Comparison of ENCODE assay signal across 1 cellular context in the genomic region with DNA sequence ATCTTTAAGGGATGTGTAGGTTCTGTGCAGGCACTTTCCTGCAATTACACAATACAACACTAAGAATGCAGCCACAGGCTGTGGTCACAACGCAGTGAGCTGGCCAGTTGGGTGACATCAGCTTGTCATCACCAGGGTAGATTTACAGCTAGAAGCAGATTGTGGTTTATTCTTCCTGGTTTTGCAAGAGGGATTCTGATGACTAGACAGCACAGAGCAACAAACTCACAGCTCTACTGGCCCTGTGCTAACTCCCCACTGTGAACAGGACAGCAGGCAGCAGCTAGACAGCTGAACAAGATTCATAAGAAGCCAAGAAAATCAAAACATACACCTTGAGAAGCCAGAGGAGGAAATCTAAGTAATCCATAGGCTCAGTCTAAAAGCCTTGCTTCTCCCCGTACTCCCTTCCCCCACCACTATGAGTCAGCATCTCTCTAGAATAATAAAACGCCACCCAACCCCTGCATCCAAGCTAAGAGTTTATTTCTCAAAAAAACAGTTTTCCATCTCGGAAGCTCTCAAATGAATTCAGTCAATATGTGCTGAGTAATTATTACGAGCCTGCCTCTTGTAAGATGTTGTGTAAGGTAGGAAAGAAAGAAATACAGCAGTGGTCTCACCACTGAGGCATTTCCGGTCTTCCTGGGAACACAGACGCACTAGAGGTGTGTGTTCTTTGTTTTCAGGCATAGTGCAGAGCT.
TF ChIP-seq lines count a peak whose summit lies in the region.

No MANE protein-coding gene starts in this region.

TF ChIP-seq in K562, 482 proteins besides CTCF, POLR2A, EP300 and RAD21 (continued from another document and continues in another):
- TF ChIP-seq, protein P1, sequence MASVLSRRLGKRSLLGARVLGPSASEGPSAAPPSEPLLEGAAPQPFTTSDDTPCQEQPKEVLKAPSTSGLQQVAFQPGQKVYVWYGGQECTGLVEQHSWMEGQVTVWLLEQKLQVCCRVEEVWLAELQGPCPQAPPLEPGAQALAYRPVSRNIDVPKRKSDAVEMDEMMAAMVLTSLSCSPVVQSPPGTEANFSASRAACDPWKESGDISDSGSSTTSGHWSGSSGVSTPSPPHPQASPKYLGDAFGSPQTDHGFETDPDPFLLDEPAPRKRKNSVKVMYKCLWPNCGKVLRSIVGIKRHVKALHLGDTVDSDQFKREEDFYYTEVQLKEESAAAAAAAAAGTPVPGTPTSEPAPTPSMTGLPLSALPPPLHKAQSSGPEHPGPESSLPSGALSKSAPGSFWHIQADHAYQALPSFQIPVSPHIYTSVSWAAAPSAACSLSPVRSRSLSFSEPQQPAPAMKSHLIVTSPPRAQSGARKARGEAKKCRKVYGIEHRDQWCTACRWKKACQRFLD (CRISPR knock-in tag; IDR thresholded peaks at IDR 0.05) = peak; percentile 56; the same call in 1 of the 2 replicates
- TF ChIP-seq ARID1B (IDR thresholded peaks at IDR 0.05) (peak; percentile 87), ZNF316 (IDR thresholded peaks at IDR 0.05) (peak; percentile 88), ZC3H4 (CRISPR knock-in tag; IDR thresholded peaks at IDR 0.05; ENCODE audit: borderline replicate concordance) (no peak), ZNF197 (CRISPR knock-in tag; IDR thresholded peaks at IDR 0.05; ENCODE audit: low read depth) (peak; percentile 68; the same call in 1 of the 2 replicates), TBL1XR1 (IDR thresholded peaks at IDR 0.05; ENCODE audit: low read length in 2 of 2) (peak in 1 of 2 experiments; percentile 80; a peak in 2 of 4 replicates), TCF3 (CRISPR knock-in tag; IDR thresholded peaks at IDR 0.05) (0 out of 2 replicates have a peak, but pooled peaks have one; percentile 12), ASH1L (IDR thresholded peaks at IDR 0.05; ENCODE audit: borderline replicate concordance, low read depth, partially characterized antibody) (no peak), JUNB (CRISPR knock-in tag; conservative IDR thresholded peaks at IDR 0.05) (peak; percentile 70; the same call in 1 of the 2 replicates), ELF2 (CRISPR knock-in tag; IDR thresholded peaks at IDR 0.05) (0 out of 2 replicates have a peak, but pooled peaks have one; percentile 54), MTA3 (IDR thresholded peaks at IDR 0.05; ENCODE audit: borderline replicate concordance) (peak; percentile 51; the same call in 1 of the 2 replicates), ZKSCAN8 (CRISPR knock-in tag; IDR thresholded peaks at IDR 0.05) (peak; percentile 80; the same call in 1 of the 2 replicates), ZBTB17 (CRISPR knock-in tag; IDR thresholded peaks at IDR 0.05) (0 out of 2 replicates have a peak, but pooled peaks have one; percentile 50), NONO (IDR thresholded peaks at IDR 0.05; ENCODE audit: low read depth in 2 of 2, low read length in 1 of 2) (0 out of 4 replicates have a peak, but pooled peaks of 1 of the 2 experiments have one; percentile 33), TBP (optimal IDR thresholded peaks at IDR 0.05; ENCODE audit: low read depth, low read length) (peak; percentile 6), TARDBP (IDR thresholded peaks at IDR 0.05) (0 out of 2 replicates have a peak, but pooled peaks have one; percentile 45), TEAD1 (CRISPR knock-in tag; IDR thresholded peaks at IDR 0.05) (peak in 1 of 2 experiments; percentile 97; a peak in 2 of 4 replicates), SMAD4 (CRISPR knock-in tag; conservative IDR thresholded peaks at IDR 0.05) (peak; percentile 95), EP400 (IDR thresholded peaks at IDR 0.05) (peak; percentile 56), ATF1 (CRISPR knock-in tag; IDR thresholded peaks at IDR 0.05) (no peak), ATF1 (tag; IDR thresholded peaks at IDR 0.05) (peak; percentile 93), NCOR1 (IDR thresholded peaks at IDR 0.05) (peak; percentile 66; the same call in 1 of the 2 replicates), ZNF133 (CRISPR knock-in tag; IDR thresholded peaks at IDR 0.05) (no peak), ATF7 (IDR thresholded peaks at IDR 0.05) (peak; percentile 97), MYNN (IDR thresholded peaks at IDR 0.05) (peak; percentile 74; the same call in 1 of the 2 replicates), MYNN (CRISPR knock-in tag; IDR thresholded peaks at IDR 0.05) (no peak), CXXC5 (CRISPR knock-in tag; IDR thresholded peaks at IDR 0.05) (peak; percentile 86), NEUROD1 (IDR thresholded peaks at IDR 0.05; ENCODE audit: borderline replicate concordance, low read depth, low read length, partially characterized antibody) (peak; percentile 64), FOSL1 (tag; conservative IDR thresholded peaks at IDR 0.05) (peak; percentile 96), ZBED1 (IDR thresholded peaks at IDR 0.05) (no peak), ZNF24 (IDR thresholded peaks at IDR 0.05) (peak; percentile 71; the same call in 1 of the 2 replicates), CBX1 (IDR thresholded peaks at IDR 0.05; ENCODE audit: low read depth) (no peak), CBFB (CRISPR knock-in tag; IDR thresholded peaks at IDR 0.05) (peak; percentile 94), ZNF165 (CRISPR knock-in tag; IDR thresholded peaks at IDR 0.05; ENCODE audit: borderline replicate concordance) (no peak), CBFA2T3 (IDR thresholded peaks at IDR 0.05) (peak; percentile 61), MBD2 (IDR thresholded peaks at IDR 0.05; ENCODE audit: borderline replicate concordance, low read depth) (no peak), RNF2 (IDR thresholded peaks at IDR 0.05) (peak; percentile 93)
- TF ChIP-seq, protein P2, sequence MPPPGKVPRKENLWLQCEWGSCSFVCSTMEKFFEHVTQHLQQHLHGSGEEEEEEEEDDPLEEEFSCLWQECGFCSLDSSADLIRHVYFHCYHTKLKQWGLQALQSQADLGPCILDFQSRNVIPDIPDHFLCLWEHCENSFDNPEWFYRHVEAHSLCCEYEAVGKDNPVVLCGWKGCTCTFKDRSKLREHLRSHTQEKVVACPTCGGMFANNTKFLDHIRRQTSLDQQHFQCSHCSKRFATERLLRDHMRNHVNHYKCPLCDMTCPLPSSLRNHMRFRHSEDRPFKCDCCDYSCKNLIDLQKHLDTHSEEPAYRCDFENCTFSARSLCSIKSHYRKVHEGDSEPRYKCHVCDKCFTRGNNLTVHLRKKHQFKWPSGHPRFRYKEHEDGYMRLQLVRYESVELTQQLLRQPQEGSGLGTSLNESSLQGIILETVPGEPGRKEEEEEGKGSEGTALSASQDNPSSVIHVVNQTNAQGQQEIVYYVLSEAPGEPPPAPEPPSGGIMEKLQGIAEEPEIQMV (tag; conservative IDR thresholded peaks at IDR 0.05; ENCODE audit: low read depth) = no peak
- TF ChIP-seq, protein P3, sequence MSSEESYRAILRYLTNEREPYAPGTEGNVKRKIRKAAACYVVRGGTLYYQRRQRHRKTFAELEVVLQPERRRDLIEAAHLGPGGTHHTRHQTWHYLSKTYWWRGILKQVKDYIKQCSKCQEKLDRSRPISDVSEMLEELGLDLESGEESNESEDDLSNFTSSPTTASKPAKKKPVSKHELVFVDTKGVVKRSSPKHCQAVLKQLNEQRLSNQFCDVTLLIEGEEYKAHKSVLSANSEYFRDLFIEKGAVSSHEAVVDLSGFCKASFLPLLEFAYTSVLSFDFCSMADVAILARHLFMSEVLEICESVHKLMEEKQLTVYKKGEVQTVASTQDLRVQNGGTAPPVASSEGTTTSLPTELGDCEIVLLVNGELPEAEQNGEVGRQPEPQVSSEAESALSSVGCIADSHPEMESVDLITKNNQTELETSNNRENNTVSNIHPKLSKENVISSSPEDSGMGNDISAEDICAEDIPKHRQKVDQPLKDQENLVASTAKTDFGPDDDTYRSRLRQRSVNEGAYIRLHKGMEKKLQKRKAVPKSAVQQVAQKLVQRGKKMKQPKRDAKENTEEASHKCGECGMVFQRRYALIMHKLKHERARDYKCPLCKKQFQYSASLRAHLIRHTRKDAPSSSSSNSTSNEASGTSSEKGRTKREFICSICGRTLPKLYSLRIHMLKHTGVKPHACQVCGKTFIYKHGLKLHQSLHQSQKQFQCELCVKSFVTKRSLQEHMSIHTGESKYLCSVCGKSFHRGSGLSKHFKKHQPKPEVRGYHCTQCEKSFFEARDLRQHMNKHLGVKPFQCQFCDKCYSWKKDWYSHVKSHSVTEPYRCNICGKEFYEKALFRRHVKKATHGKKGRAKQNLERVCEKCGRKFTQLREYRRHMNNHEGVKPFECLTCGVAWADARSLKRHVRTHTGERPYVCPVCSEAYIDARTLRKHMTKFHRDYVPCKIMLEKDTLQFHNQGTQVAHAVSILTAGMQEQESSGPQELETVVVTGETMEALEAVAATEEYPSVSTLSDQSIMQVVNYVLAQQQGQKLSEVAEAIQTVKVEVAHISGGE (CRISPR knock-in tag; IDR thresholded peaks at IDR 0.05) = peak in 1 of 3 experiments; percentile 53; a peak in 2 of 6 replicates
- TF ChIP-seq, protein P4, sequence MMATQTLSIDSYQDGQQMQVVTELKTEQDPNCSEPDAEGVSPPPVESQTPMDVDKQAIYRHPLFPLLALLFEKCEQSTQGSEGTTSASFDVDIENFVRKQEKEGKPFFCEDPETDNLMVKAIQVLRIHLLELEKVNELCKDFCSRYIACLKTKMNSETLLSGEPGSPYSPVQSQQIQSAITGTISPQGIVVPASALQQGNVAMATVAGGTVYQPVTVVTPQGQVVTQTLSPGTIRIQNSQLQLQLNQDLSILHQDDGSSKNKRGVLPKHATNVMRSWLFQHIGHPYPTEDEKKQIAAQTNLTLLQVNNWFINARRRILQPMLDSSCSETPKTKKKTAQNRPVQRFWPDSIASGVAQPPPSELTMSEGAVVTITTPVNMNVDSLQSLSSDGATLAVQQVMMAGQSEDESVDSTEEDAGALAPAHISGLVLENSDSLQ (IDR thresholded peaks at IDR 0.05) = peak; percentile 93
- TF ChIP-seq, protein P5, sequence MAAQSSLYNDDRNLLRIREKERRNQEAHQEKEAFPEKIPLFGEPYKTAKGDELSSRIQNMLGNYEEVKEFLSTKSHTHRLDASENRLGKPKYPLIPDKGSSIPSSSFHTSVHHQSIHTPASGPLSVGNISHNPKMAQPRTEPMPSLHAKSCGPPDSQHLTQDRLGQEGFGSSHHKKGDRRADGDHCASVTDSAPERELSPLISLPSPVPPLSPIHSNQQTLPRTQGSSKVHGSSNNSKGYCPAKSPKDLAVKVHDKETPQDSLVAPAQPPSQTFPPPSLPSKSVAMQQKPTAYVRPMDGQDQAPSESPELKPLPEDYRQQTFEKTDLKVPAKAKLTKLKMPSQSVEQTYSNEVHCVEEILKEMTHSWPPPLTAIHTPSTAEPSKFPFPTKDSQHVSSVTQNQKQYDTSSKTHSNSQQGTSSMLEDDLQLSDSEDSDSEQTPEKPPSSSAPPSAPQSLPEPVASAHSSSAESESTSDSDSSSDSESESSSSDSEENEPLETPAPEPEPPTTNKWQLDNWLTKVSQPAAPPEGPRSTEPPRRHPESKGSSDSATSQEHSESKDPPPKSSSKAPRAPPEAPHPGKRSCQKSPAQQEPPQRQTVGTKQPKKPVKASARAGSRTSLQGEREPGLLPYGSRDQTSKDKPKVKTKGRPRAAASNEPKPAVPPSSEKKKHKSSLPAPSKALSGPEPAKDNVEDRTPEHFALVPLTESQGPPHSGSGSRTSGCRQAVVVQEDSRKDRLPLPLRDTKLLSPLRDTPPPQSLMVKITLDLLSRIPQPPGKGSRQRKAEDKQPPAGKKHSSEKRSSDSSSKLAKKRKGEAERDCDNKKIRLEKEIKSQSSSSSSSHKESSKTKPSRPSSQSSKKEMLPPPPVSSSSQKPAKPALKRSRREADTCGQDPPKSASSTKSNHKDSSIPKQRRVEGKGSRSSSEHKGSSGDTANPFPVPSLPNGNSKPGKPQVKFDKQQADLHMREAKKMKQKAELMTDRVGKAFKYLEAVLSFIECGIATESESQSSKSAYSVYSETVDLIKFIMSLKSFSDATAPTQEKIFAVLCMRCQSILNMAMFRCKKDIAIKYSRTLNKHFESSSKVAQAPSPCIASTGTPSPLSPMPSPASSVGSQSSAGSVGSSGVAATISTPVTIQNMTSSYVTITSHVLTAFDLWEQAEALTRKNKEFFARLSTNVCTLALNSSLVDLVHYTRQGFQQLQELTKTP (IDR thresholded peaks at IDR 0.05; ENCODE audit: low read depth in 1 of 2, partially characterized antibody in 2 of 2) = peak in 1 of 2 experiments; percentile 81
- TF ChIP-seq, protein P6, sequence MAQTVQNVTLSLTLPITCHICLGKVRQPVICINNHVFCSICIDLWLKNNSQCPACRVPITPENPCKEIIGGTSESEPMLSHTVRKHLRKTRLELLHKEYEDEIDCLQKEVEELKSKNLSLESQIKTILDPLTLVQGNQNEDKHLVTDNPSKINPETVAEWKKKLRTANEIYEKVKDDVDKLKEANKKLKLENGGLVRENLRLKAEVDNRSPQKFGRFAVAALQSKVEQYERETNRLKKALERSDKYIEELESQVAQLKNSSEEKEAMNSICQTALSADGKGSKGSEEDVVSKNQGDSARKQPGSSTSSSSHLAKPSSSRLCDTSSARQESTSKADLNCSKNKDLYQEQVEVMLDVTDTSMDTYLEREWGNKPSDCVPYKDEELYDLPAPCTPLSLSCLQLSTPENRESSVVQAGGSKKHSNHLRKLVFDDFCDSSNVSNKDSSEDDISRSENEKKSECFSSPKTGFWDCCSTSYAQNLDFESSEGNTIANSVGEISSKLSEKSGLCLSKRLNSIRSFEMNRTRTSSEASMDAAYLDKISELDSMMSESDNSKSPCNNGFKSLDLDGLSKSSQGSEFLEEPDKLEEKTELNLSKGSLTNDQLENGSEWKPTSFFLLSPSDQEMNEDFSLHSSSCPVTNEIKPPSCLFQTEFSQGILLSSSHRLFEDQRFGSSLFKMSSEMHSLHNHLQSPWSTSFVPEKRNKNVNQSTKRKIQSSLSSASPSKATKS (CRISPR knock-in tag; IDR thresholded peaks at IDR 0.05) = no peak
- TF ChIP-seq, protein P7, sequence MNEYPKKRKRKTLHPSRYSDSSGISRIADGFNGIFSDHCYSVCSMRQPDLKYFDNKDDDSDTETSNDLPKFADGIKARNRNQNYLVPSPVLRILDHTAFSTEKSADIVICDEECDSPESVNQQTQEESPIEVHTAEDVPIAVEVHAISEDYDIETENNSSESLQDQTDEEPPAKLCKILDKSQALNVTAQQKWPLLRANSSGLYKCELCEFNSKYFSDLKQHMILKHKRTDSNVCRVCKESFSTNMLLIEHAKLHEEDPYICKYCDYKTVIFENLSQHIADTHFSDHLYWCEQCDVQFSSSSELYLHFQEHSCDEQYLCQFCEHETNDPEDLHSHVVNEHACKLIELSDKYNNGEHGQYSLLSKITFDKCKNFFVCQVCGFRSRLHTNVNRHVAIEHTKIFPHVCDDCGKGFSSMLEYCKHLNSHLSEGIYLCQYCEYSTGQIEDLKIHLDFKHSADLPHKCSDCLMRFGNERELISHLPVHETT (CRISPR knock-in tag; conservative IDR thresholded peaks at IDR 0.05 in 1 of 2, IDR thresholded peaks at IDR 0.05 in 1 of 2) = peak in 1 of 2 experiments; percentile 49; a peak in 2 of 4 replicates
- TF ChIP-seq, protein P8, sequence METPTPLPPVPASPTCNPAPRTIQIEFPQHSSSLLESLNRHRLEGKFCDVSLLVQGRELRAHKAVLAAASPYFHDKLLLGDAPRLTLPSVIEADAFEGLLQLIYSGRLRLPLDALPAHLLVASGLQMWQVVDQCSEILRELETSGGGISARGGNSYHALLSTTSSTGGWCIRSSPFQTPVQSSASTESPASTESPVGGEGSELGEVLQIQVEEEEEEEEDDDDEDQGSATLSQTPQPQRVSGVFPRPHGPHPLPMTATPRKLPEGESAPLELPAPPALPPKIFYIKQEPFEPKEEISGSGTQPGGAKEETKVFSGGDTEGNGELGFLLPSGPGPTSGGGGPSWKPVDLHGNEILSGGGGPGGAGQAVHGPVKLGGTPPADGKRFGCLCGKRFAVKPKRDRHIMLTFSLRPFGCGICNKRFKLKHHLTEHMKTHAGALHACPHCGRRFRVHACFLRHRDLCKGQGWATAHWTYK (CRISPR knock-in tag; IDR thresholded peaks at IDR 0.05) = peak; percentile 81
